Comparison of ENCODE assay signal across 8 cellular contexts in genomic region chr6:31366693-31367470, GRCh38.
DNase-seq lines count a peak whose midpoint lies in the region; ATAC-seq and TF ChIP-seq lines count a peak whose summit lies in the region.

No MANE protein-coding gene starts in this region.

- H3K4me3 Mint-ChIP-seq in central memory CD8-positive, alpha-beta T cell = peak overlapping the region; percentile 73

- peak; percentile 87 for TF ChIP-seq CTCF in GM10266 (IDR thresholded peaks at IDR 0.05; ENCODE audit: control insufficient read depth, insufficient read depth, low read depth, missing control alignments)

- peaks cover 7% of the 10 kb centered on the region for H3K4me1 Mint-ChIP-seq in central memory CD8-positive, alpha-beta T cell

- peak overlapping the region; percentile 42 for H3K27ac Mint-ChIP-seq in central memory CD8-positive, alpha-beta T cell (ENCODE audit: low read depth)

- peaks cover 25% of the 10 kb centered on the region for H3K27me3 Mint-ChIP-seq in central memory CD8-positive, alpha-beta T cell

- peak; percentile 74 for DNase-seq in GM10266 (ENCODE audit: extremely low spot score)
- peak; percentile 71 for DNase-seq in NCI-H2196 treated with DMSO at 0.1 percent for 48 hours (lab: John Stamatoyannopoulos, UW; ENCODE audit: unreplicated experiment)
- DNase-seq in central memory CD8-positive, alpha-beta T cell (ENCODE audit: low spot score in 2 of 2) = peak; percentile 82 to 88
- DNase-seq in kidney glomerular epithelial cell (lab: John Stamatoyannopoulos, UW) = peak; percentile 74
- peak; percentile 82 to 85 for DNase-seq in stimulated activated CD4-positive, alpha-beta T cell treated with anti-CD3 and anti-CD28 coated beads, Interleukin-1b, Interleukin-23, amount 100 ng/mL, for 1 hour (ENCODE audit: low read depth in 2 of 2)

- H3K36me3 Mint-ChIP-seq in central memory CD8-positive, alpha-beta T cell (ENCODE audit: insufficient read depth) = peaks cover 3% of the 10 kb centered on the region

- ATAC-seq in HG02981 (IDR thresholded peaks at IDR 0.05; ENCODE audit: unreplicated experiment) (peak; percentile 50), GM19351 (IDR thresholded peaks at IDR 0.05; ENCODE audit: unreplicated experiment) (no peak)
- peak; percentile 96 to 97 for ATAC-seq in activated CD4-positive, CD25-positive, alpha-beta regulatory T cell treated with anti-CD3 and anti-CD28 coated beads, Interleukin-2, amount 50 U/mL, for 24 hours
- ATAC-seq in central memory CD8-positive, alpha-beta T cell (replicated peaks; ENCODE audit: extremely low read depth, poor library complexity, severe bottlenecking) = peak; percentile 96

- no peaks in the 10 kb centered on the region for H3K9me3 Mint-ChIP-seq in central memory CD8-positive, alpha-beta T cell
